In genomic region chr4:2409381-2409783, GRCh38 we compare ENCODE assay signal across 25 cellular contexts. TPM values are rescaled to one million over a fixed set of nuclear protein-coding genes. Genes with fewer than 3 reads are reported as not detected.
"Had no signal": no experiment of that assay in that cellular context is flagged by ENCODE, and none has a peak within 500 bp of the region (broad histone marks: within the 10 kb centered on the region; RNA-seq: fewer than 3 reads in every experiment).

No MANE protein-coding gene starts in this region.

- ATAC-seq: activated naive CD4-positive, alpha-beta T cell treated with anti-CD3 and anti-CD28 coated beads, Interleukin-2, amount 50 U/mL, for 72 hours; gastroesophageal sphincter; heart left ventricle; left lobe of liver; lower lobe of right lung had no signal

- H3K27ac Mint-ChIP-seq: brain, nephron progenitor cell had no signal

- H3K36me3 ChIP-seq: esophagus squamous epithelium, gastroesophageal sphincter, heart left ventricle, lower lobe of right lung, thoracic aorta, upper lobe of left lung had no signal

- H3K27me3 Mint-ChIP-seq: activated CD4-positive, alpha-beta memory T cell treated with anti-CD3 and anti-CD28 coated beads, Interleukin-2, amount 10 ng/mL, durations not matched to agents 7 days and 5 days had no signal

- H3K27me3 ChIP-seq: esophagus squamous epithelium, heart left ventricle, upper lobe of left lung had no signal

- DNase-seq: activated CD4-positive, alpha-beta memory T cell treated with anti-CD3 and anti-CD28 coated beads, Interleukin-2, amount 10 ng/mL, durations not matched to agents 7 days and 5 days; activated CD4-positive, alpha-beta T cell treated with anti-CD3 and anti-CD28 coated beads for 4 hours; activated CD4-positive, CD25-positive, alpha-beta regulatory T cell; activated gamma-delta T cell; effector memory CD4-positive, alpha-beta T cell; esophagus squamous epithelium; lower lobe of right lung; mesendoderm; nephron progenitor cell; occipital lobe; stimulated activated CD4-positive, alpha-beta T cell treated with anti-CD3 and anti-CD28 coated beads, Interleukin-4, amount 100 ng/mL, for 1 hour; stimulated activated naive CD4-positive, alpha-beta T cell treated with Interleukin-2 at 50 U/mL for 16 hours; T-helper 1 cell had no signal

- H3K9me3 Mint-ChIP-seq: activated CD4-positive, alpha-beta memory T cell treated with anti-CD3 and anti-CD28 coated beads, Interleukin-2, amount 10 ng/mL, durations not matched to agents 7 days and 5 days; activated naive CD4-positive, alpha-beta T cell treated with anti-CD3 and anti-CD28 coated beads, Interleukin-2, amount 50 U/mL, for 72 hours; nephron progenitor cell had no signal

- H3K9me3 ChIP-seq: esophagus squamous epithelium, gastroesophageal sphincter, heart left ventricle, lower lobe of right lung, mucosa of descending colon, thoracic aorta, upper lobe of left lung had no signal

- H3K4me3 Mint-ChIP-seq: activated CD4-positive, alpha-beta memory T cell treated with anti-CD3 and anti-CD28 coated beads, Interleukin-2, amount 10 ng/mL, durations not matched to agents 7 days and 5 days; brain; nephron progenitor cell had no signal

- H3K36me3 Mint-ChIP-seq: activated naive CD4-positive, alpha-beta T cell treated with anti-CD3 and anti-CD28 coated beads, Interleukin-2, amount 50 U/mL, for 72 hours; brain had no signal

- H3K4me3 ChIP-seq: esophagus squamous epithelium, gastroesophageal sphincter, heart left ventricle, lower lobe of right lung, mucosa of descending colon, thoracic aorta, upper lobe of left lung had no signal

- H3K27ac ChIP-seq: esophagus squamous epithelium, gastroesophageal sphincter, heart left ventricle, lower lobe of right lung, thoracic aorta, upper lobe of left lung had no signal

RNA-seq across cellular contexts. Expression of gene CFAP99, which starts 9.4 kb away (rescaled TPM):
- total RNA-seq: activated naive CD4-positive, alpha-beta T cell treated with anti-CD3 and anti-CD28 coated beads, Interleukin-2, amount 50 U/mL, for 72 hours; cardiac septum; dermis microvascular lymphatic vessel endothelial cell; gastroesophageal sphincter; heart left ventricle; occipital lobe; thoracic aorta had no signal
- polyA plus RNA-seq: aorta, heart left ventricle, keratinocyte had no signal
